Comparison of ENCODE assay signal across 18 cellular contexts in genomic region chr15:26648676-26649075, GRCh38.
DNase-seq lines count a peak whose midpoint lies in the region; ATAC-seq and TF ChIP-seq lines count a peak whose summit lies in the region.
"Had no signal": no experiment of that assay in that cellular context is flagged by ENCODE, and none has a peak within 500 bp of the region (broad histone marks: within the 10 kb centered on the region; RNA-seq: fewer than 3 reads in every experiment).

No MANE protein-coding gene starts in this region.

- H3K27ac ChIP-seq in GM23338 (ENCODE audit: low read depth) = no peak overlapping the region
- no peak overlapping the region for H3K27ac ChIP-seq in caudate nucleus (ENCODE audit: low read depth, low read length)
- H3K27ac ChIP-seq in thyroid gland = no peak overlapping the region
- H3K27ac ChIP-seq: 22Rv1, BLaER1, C4-2B had no signal

- H3K79me2 ChIP-seq in GM23338 (replicated peaks; ENCODE audit: insufficient read depth) = peaks cover 90% of the 10 kb centered on the region

- H3F3A ChIP-seq in GM23338 (replicated peaks; ENCODE audit: low read depth) = no peaks in the 10 kb centered on the region

- peaks cover 63% of the 10 kb centered on the region for H3K4me1 Mint-ChIP-seq in GM23338
- H3K4me1 Mint-ChIP-seq in effector memory CD8-positive, alpha-beta T cell (ENCODE audit: low read depth in 2 of 2) = no peaks in the 10 kb centered on the region
- H3K4me1 Mint-ChIP-seq: B cell; CD4-positive, CD25-positive, alpha-beta regulatory T cell had no signal

- 0 out of 2 replicates have a peak, but pooled peaks cover 6% of the 10 kb centered on the region for H4K20me1 ChIP-seq in GM23338 (replicated peaks; ENCODE audit: insufficient read depth)
- H4K20me1 ChIP-seq: BLaER1 had no signal

- H3K4me2 ChIP-seq in GM23338 = no peak overlapping the region
- H3K4me2 ChIP-seq: BLaER1 had no signal

- no peaks in the 10 kb centered on the region for H3K27me3 ChIP-seq in GM23338 (ENCODE audit: insufficient read depth)
- H3K27me3 ChIP-seq in thyroid gland = no peaks in the 10 kb centered on the region
- H3K27me3 ChIP-seq: BLaER1 had no signal

- H3K27ac Mint-ChIP-seq in GM23338 = peak overlapping the region; percentile 21
- no peak overlapping the region for H3K27ac Mint-ChIP-seq in effector memory CD8-positive, alpha-beta T cell
- H3K27ac Mint-ChIP-seq: B cell; CD4-positive, CD25-positive, alpha-beta regulatory T cell; CD8-positive, alpha-beta T cell had no signal

- WGBS in thyroid gland, 2 donors = 92 to 98% methylated on average over 6 of the region's 6 CpGs

- H3K4me1 ChIP-seq in GM23338 (ENCODE audit: insufficient read depth) (peaks cover 20% of the 10 kb centered on the region), thyroid gland (peaks cover 15 to 18% of the 10 kb centered on the region in 2 donors)
- H3K4me1 ChIP-seq: BLaER1, Caco-2 had no signal

- H3K4me3 Mint-ChIP-seq in GM23338 = no peak overlapping the region
- H3K4me3 Mint-ChIP-seq in effector memory CD8-positive, alpha-beta T cell = no peak overlapping the region
- H3K4me3 Mint-ChIP-seq: B cell; CD4-positive, CD25-positive, alpha-beta regulatory T cell; CD8-positive, alpha-beta T cell had no signal

- H3K36me3 ChIP-seq in GM23338 (ENCODE audit: insufficient read depth) (no peaks in the 10 kb centered on the region), thyroid gland (no peaks in the 10 kb centered on the region)
- H3K36me3 ChIP-seq: BLaER1 had no signal

- ATAC-seq in GM23338 (no peak), GM21526 (IDR thresholded peaks at IDR 0.05; ENCODE audit: low FRiP score, unreplicated experiment) (no peak)
- ATAC-seq in effector memory CD8-positive, alpha-beta T cell (replicated peaks) = no peak
- ATAC-seq: CD8-positive, alpha-beta T cell; GM12878; HCT116 had no signal

- H2AFZ ChIP-seq in GM23338 = no peak overlapping the region

- H3K9me3 Mint-ChIP-seq in GM23338 = peaks cover 30% of the 10 kb centered on the region
- peaks cover 10 to 21% of the 10 kb centered on the region in 2 donors for H3K9me3 Mint-ChIP-seq in effector memory CD8-positive, alpha-beta T cell

- intact Hi-C loops in head of caudate nucleus (cut with DNase I) = no loop called here
- intact Hi-C loops in thyroid gland (cut with DNase I) = no loop called here

- H3K27me3 Mint-ChIP-seq in GM23338 (ENCODE audit: insufficient read depth, low read depth, poor library complexity) = no peaks in the 10 kb centered on the region
- no peaks in the 10 kb centered on the region for H3K27me3 Mint-ChIP-seq in effector memory CD8-positive, alpha-beta T cell
- H3K27me3 Mint-ChIP-seq: B cell; CD4-positive, CD25-positive, alpha-beta regulatory T cell had no signal

- no peak for TF ChIP-seq POLR2A in thyroid gland (IDR thresholded peaks at IDR 0.05)

- TF ChIP-seq CTCF in GM23338 (conservative IDR thresholded peaks at IDR 0.05; ENCODE audit: low read depth in 2 of 2) (no peak), thyroid gland (IDR thresholded peaks at IDR 0.05) (no peak)

- H3K36me3 Mint-ChIP-seq in GM23338 (ENCODE audit: low read depth) = peaks cover 81% of the 10 kb centered on the region
- H3K36me3 Mint-ChIP-seq in effector memory CD8-positive, alpha-beta T cell (ENCODE audit: insufficient read depth) = no peaks in the 10 kb centered on the region
- H3K36me3 Mint-ChIP-seq: CD4-positive, CD25-positive, alpha-beta regulatory T cell; CD8-positive, alpha-beta T cell had no signal

- H3K9me2 ChIP-seq in GM23338 (ENCODE audit: insufficient read depth) = peaks cover 29% of the 10 kb centered on the region; the same call in 1 of the 2 replicates

- no peaks in the 10 kb centered on the region for H3K9me3 ChIP-seq in thyroid gland

- no peak overlapping the region for H3K4me3 ChIP-seq in GM23338
- H3K4me3 ChIP-seq in thyroid gland (replicated peaks in 1 of 3) = no peak overlapping the region
- H3K4me3 ChIP-seq: BLaER1, GM12878 had no signal

- DNase-seq in GM23338 (ENCODE audit: low spot score) = no peak
- DNase-seq in caudate nucleus (lab: John Stamatoyannopoulos, UW) = peak in 34 of 61 donors; percentile 7 to 81 (median 30)
- peak in 39 of 42 donors; percentile 12 to 85 (median 55) for DNase-seq in head of caudate nucleus
- DNase-seq in thyroid gland = no peak
- DNase-seq in effector memory CD8-positive, alpha-beta T cell = no peak
- DNase-seq: Caco-2; CD4-positive, CD25-positive, alpha-beta regulatory T cell; CD8-positive, alpha-beta T cell; DMS153; DND-41; H7 had no signal

TF ChIP-seq in GM23338, 12 proteins besides CTCF, POLR2A, EP300 and RAD21:
- no peak for TF ChIP-seq EZH2 (IDR thresholded peaks at IDR 0.05; ENCODE audit: low read depth, unreplicated experiment)

Comparison
In these comparisons a context has a peak if more than half of its experiments do, and no peak if none do; other contexts are left out.
1. DNase-seq: peak in caudate nucleus (34 of 61) and head of caudate nucleus (39 of 42); none in GM23338 (single experiment), thyroid gland (0 of 2) and effector memory CD8-positive, alpha-beta T cell (0 of 3).